Comparison of ENCODE assay signal across 1 cellular context in the genomic region with DNA sequence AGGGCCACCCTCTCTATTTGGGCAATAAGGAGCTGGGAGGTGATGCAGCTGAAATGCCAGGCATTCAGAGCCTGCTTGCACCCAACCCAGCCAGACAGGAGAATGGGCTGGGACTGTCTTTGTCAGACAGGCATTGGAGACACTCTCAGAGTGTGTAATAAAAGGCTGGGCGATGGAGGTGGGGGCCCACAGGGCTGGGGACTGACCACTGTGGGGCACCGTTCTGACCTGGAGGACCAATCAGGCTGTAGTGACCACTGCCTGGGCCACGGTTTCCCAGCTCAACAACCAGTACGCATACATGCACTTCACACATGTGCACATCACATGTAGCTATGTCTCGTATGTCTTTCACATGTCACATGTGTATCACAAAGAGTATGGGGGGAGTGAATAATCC.
TF ChIP-seq lines count a peak whose summit lies in the region.

No MANE protein-coding gene starts in this region.

TF ChIP-seq in H1, 55 proteins besides CTCF, POLR2A, EP300 and RAD21:
- TF ChIP-seq RNF2 (IDR thresholded peaks at IDR 0.05; ENCODE audit: borderline replicate concordance, low read depth, low read length, missing control alignments, poor library complexity, severe bottlenecking) (no peak), BACH1 (IDR thresholded peaks at IDR 0.05; ENCODE audit: low read length) (no peak), ATF2 (IDR thresholded peaks at IDR 0.05; ENCODE audit: low read length) (no peak), CBX5 (IDR thresholded peaks at IDR 0.05; ENCODE audit: low read depth, low read length) (no peak), NRF1 (IDR thresholded peaks at IDR 0.05; ENCODE audit: low read depth, low read length) (no peak), BCL11A (IDR thresholded peaks at IDR 0.05; ENCODE audit: low read depth in 2 of 2, low read length in 2 of 2) (no peak), SIN3A (conservative IDR thresholded peaks at IDR 0.05 in 1 of 2, IDR thresholded peaks at IDR 0.05 in 1 of 2; ENCODE audit: low read depth in 1 of 2, low read length in 2 of 2) (no peak), RBBP5 (IDR thresholded peaks at IDR 0.05; ENCODE audit: borderline replicate concordance, low read depth, low read length) (no peak), TBP (IDR thresholded peaks at IDR 0.05; ENCODE audit: low read depth, low read length) (no peak), CHD2 (IDR thresholded peaks at IDR 0.05; ENCODE audit: low read length) (no peak), SUZ12 (IDR thresholded peaks at IDR 0.05; ENCODE audit: low read length) (no peak)
- TF ChIP-seq, protein P1, sequence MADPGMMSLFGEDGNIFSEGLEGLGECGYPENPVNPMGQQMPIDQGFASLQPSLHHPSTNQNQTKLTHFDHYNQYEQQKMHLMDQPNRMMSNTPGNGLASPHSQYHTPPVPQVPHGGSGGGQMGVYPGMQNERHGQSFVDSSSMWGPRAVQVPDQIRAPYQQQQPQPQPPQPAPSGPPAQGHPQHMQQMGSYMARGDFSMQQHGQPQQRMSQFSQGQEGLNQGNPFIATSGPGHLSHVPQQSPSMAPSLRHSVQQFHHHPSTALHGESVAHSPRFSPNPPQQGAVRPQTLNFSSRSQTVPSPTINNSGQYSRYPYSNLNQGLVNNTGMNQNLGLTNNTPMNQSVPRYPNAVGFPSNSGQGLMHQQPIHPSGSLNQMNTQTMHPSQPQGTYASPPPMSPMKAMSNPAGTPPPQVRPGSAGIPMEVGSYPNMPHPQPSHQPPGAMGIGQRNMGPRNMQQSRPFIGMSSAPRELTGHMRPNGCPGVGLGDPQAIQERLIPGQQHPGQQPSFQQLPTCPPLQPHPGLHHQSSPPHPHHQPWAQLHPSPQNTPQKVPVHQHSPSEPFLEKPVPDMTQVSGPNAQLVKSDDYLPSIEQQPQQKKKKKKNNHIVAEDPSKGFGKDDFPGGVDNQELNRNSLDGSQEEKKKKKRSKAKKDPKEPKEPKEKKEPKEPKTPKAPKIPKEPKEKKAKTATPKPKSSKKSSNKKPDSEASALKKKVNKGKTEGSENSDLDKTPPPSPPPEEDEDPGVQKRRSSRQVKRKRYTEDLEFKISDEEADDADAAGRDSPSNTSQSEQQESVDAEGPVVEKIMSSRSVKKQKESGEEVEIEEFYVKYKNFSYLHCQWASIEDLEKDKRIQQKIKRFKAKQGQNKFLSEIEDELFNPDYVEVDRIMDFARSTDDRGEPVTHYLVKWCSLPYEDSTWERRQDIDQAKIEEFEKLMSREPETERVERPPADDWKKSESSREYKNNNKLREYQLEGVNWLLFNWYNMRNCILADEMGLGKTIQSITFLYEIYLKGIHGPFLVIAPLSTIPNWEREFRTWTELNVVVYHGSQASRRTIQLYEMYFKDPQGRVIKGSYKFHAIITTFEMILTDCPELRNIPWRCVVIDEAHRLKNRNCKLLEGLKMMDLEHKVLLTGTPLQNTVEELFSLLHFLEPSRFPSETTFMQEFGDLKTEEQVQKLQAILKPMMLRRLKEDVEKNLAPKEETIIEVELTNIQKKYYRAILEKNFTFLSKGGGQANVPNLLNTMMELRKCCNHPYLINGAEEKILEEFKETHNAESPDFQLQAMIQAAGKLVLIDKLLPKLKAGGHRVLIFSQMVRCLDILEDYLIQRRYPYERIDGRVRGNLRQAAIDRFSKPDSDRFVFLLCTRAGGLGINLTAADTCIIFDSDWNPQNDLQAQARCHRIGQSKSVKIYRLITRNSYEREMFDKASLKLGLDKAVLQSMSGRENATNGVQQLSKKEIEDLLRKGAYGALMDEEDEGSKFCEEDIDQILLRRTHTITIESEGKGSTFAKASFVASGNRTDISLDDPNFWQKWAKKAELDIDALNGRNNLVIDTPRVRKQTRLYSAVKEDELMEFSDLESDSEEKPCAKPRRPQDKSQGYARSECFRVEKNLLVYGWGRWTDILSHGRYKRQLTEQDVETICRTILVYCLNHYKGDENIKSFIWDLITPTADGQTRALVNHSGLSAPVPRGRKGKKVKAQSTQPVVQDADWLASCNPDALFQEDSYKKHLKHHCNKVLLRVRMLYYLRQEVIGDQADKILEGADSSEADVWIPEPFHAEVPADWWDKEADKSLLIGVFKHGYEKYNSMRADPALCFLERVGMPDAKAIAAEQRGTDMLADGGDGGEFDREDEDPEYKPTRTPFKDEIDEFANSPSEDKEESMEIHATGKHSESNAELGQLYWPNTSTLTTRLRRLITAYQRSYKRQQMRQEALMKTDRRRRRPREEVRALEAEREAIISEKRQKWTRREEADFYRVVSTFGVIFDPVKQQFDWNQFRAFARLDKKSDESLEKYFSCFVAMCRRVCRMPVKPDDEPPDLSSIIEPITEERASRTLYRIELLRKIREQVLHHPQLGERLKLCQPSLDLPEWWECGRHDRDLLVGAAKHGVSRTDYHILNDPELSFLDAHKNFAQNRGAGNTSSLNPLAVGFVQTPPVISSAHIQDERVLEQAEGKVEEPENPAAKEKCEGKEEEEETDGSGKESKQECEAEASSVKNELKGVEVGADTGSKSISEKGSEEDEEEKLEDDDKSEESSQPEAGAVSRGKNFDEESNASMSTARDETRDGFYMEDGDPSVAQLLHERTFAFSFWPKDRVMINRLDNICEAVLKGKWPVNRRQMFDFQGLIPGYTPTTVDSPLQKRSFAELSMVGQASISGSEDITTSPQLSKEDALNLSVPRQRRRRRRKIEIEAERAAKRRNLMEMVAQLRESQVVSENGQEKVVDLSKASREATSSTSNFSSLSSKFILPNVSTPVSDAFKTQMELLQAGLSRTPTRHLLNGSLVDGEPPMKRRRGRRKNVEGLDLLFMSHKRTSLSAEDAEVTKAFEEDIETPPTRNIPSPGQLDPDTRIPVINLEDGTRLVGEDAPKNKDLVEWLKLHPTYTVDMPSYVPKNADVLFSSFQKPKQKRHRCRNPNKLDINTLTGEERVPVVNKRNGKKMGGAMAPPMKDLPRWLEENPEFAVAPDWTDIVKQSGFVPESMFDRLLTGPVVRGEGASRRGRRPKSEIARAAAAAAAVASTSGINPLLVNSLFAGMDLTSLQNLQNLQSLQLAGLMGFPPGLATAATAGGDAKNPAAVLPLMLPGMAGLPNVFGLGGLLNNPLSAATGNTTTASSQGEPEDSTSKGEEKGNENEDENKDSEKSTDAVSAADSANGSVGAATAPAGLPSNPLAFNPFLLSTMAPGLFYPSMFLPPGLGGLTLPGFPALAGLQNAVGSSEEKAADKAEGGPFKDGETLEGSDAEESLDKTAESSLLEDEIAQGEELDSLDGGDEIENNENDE (IDR thresholded peaks at IDR 0.05; ENCODE audit: insufficient replicate concordance, low read length), result no peak
